In genomic region chr10:105291571-105291970, GRCh38 we compare ENCODE assay signal across 13 cellular contexts.
"Had no signal": no experiment of that assay in that cellular context is flagged by ENCODE, and none has a peak within 500 bp of the region (broad histone marks: within the 10 kb centered on the region; RNA-seq: fewer than 3 reads in every experiment).

No MANE protein-coding gene starts in this region.

- H2AFZ ChIP-seq: hepatocyte had no signal

- H3K36me3 ChIP-seq: adrenal gland, prostate gland, right lobe of liver, tibial nerve, vagina had no signal

- H3K4me1 ChIP-seq: adrenal gland, prostate gland, right lobe of liver, tibial nerve, vagina had no signal

- H3K9me3 ChIP-seq: adrenal gland, prostate gland, right lobe of liver, vagina had no signal

- H3K27me3 ChIP-seq: adrenal gland, hepatocyte, right lobe of liver, tibial nerve, vagina had no signal

- H3K27ac ChIP-seq: adrenal gland, hepatocyte, prostate gland, right lobe of liver, tibial nerve, vagina had no signal

- ATAC-seq: effector memory CD8-positive, alpha-beta T cell; right lobe of liver; stimulated activated effector memory CD8-positive, alpha-beta T cell treated with anti-CD3 and anti-CD28 coated beads, Interleukin-12 subunit alpha, Interleukin-12 subunit beta, amount 100 ng/mL, for 72 hours had no signal

- DNase-seq: activated CD4-positive, alpha-beta T cell treated with anti-CD3 and anti-CD28 coated beads, Interleukin-2, amount 50 U/mL, for 1 hour; activated naive CD4-positive, alpha-beta T cell treated with anti-CD3 and anti-CD28 coated beads, Interleukin-2, amount 50 U/mL, for 16 hours; central memory CD4-positive, alpha-beta T cell; effector memory CD8-positive, alpha-beta T cell; naive B cell; right lobe of liver had no signal

- H3K4me3 ChIP-seq: adrenal gland, hepatocyte, lung, prostate gland, right lobe of liver, tibial nerve, vagina had no signal

- H3K4me2 ChIP-seq: hepatocyte had no signal
